ENCODE assay signal across 8 cellular contexts in genomic region chr5:160119142-160119904, GRCh38. TPM values are rescaled to one million over a fixed set of nuclear protein-coding genes. Genes with fewer than 3 reads are reported as not detected.
A peak's percentile ranks its signal among the peaks of the same experiment; 100 is the strongest.
DNase-seq lines count a peak whose midpoint lies in the region; ATAC-seq, FAIRE-seq and TF ChIP-seq lines count a peak whose summit lies in the region.

Gene PWWP2A (minus strand): TSS chr5:160119450. CDS start chr5:160119388, 62 bp downstream.

- H3K4me3 ChIP-seq in Loucy (ENCODE audit: low read length, poor library complexity, severe bottlenecking) (peak within 1 kb of the TSS; percentile 83), fibroblast of mammary gland (ENCODE audit: control insufficient read depth, low read depth, low read length) (peak within 1 kb of the TSS; percentile 71)

- H4K20me1 ChIP-seq in Loucy (ENCODE audit: insufficient read depth, low read length, poor library complexity, severe bottlenecking) = peaks cover 9% of the 10 kb centered on the region

- peaks cover 0 to 27% (median 8%) of the 10 kb centered on the region in 3 donors for H3K36me3 Mint-ChIP-seq in naive thymus-derived CD8-positive, alpha-beta T cell

- H3K4me3 Mint-ChIP-seq in naive thymus-derived CD8-positive, alpha-beta T cell = peak within 1 kb of the TSS; percentile 86 to 98 (median 96)

- peaks cover 5% of the 10 kb centered on the region for H3K4me1 ChIP-seq in Loucy (ENCODE audit: insufficient read depth, low read length, poor library complexity, severe bottlenecking)

- peak; percentile 92 to 94 for ATAC-seq in naive thymus-derived CD8-positive, alpha-beta T cell

- peaks cover 5 to 26% (median 14%) of the 10 kb centered on the region in 4 donors for H3K4me1 Mint-ChIP-seq in naive thymus-derived CD8-positive, alpha-beta T cell

- H3K79me2 ChIP-seq in Loucy (ENCODE audit: insufficient read depth, low read length) = peaks cover 25% of the 10 kb centered on the region

- peak; percentile 98 for FAIRE-seq in H54 (lab: Jason Lieb, UNC)

- TF ChIP-seq POLR2A in H54 (IDR thresholded peaks at IDR 0.05; ENCODE audit: low read depth, low read length) (peak; percentile 94), Raji (IDR thresholded peaks at IDR 0.05; ENCODE audit: insufficient read depth, low read depth, low read length) (peak; percentile 86)

- no peaks in the 10 kb centered on the region for H3K27me3 ChIP-seq in Loucy (ENCODE audit: insufficient read depth, low read length, poor library complexity, severe bottlenecking)

- peak within 1 kb of the TSS; percentile 82 for H3K9ac ChIP-seq in Loucy (ENCODE audit: low read depth, low read length, poor library complexity, severe bottlenecking)

- POLR2A ChIA-PET in naive thymus-derived CD8-positive, alpha-beta T cell (lab: Charles Lee) = interaction anchor here (0.6 to 1.6 kb wide), 7 partner anchors 10 to 911 kb away, joined by 3 to 11 read pairs (median 4); partner anchors contain the start of gene TTC1

- peak within 1 kb of the TSS; percentile 79 for H3K4me2 ChIP-seq in Loucy (ENCODE audit: low read depth, low read length, poor library complexity, severe bottlenecking)

- H3K27ac Mint-ChIP-seq in naive thymus-derived CD8-positive, alpha-beta T cell = peak within 1 kb of the TSS; percentile 79 to 97 (median 94)

- TF ChIP-seq CTCF in Loucy (conservative IDR thresholded peaks at IDR 0.05; ENCODE audit: low read length) (no peak), fibroblast of mammary gland (conservative IDR thresholded peaks at IDR 0.05; ENCODE audit: control insufficient read depth, insufficient read depth, low read depth, low read length) (no peak)

- H3K9me2 ChIP-seq in Loucy (replicated peaks; ENCODE audit: low read depth, low read length) = no peaks in the 10 kb centered on the region

- no peaks in the 10 kb centered on the region for H3K9me3 ChIP-seq in Loucy (ENCODE audit: insufficient read depth, low read depth, low read length)

- no peaks in the 10 kb centered on the region for H3K36me3 ChIP-seq in Loucy (ENCODE audit: insufficient read depth, low read length)

- DNase-seq in ELR (ENCODE audit: low read depth) = peak; percentile 100
- peak; percentile 91 for DNase-seq in H54 (ENCODE audit: insufficient read length, low spot score)
- DNase-seq in activated T-helper 9 cell treated with anti-CD3 and anti-CD28 coated beads, Interleukin-2, amount 50 U/mL, for 16 hours (ENCODE audit: low read depth) = peak; percentile 94
- peak; percentile 100 for DNase-seq in fibroblast of mammary gland (ENCODE audit: low read depth)
- DNase-seq in naive thymus-derived CD8-positive, alpha-beta T cell = peak; percentile 91 to 99 (median 98)
- DNase-seq in stimulated activated naive CD4-positive, alpha-beta T cell (lab: John Stamatoyannopoulos, UW) = peak; percentile 88 to 99 (median 97)

- H3F3A ChIP-seq in Loucy (ENCODE audit: low read depth) = no peaks in the 10 kb centered on the region

- H2AFZ ChIP-seq in Loucy (ENCODE audit: low read length) = peak within 1 kb of the TSS; percentile 67

- peaks cover 0 to 4% (median 3%) of the 10 kb centered on the region in 5 donors for H3K27me3 Mint-ChIP-seq in naive thymus-derived CD8-positive, alpha-beta T cell

- H3K9me3 Mint-ChIP-seq in naive thymus-derived CD8-positive, alpha-beta T cell = no peaks in the 10 kb centered on the region

RNA-seq across cellular contexts. Expression of gene PWWP2A, which starts in this region (rescaled TPM):
- 10 to 100 TPM; 41.7 to 43.6 TPM for total RNA-seq in naive thymus-derived CD8-positive, alpha-beta T cell
- polyA plus RNA-seq in naive thymus-derived CD8-positive, alpha-beta T cell = 10 to 100 TPM; 21.0 to 30.5 (median 29.8) TPM

Comparison
In these comparisons a context has a peak if more than half of its experiments do, and no peak if none do; other contexts are left out.
1. Peak in every context shown above with its lines: DNase-seq, ATAC-seq and H3K4me3 ChIP-seq.